12 cellular contexts compared by ENCODE assay signal in genomic region chr1:198597690-198598430, GRCh38. TPM values are rescaled to one million over a fixed set of nuclear protein-coding genes. Genes with fewer than 3 reads are reported as not detected.
A peak's percentile ranks its signal among the peaks of the same experiment; 100 is the strongest.
DNase-seq lines count a peak whose midpoint lies in the region; TF ChIP-seq lines count a peak whose summit lies in the region.
"Had no signal": no experiment of that assay in that cellular context is flagged by ENCODE, and none has a peak within 500 bp of the region (broad histone marks: within the 10 kb centered on the region; RNA-seq: fewer than 3 reads in every experiment).

No MANE protein-coding gene starts in this region.

- H3K9me3 ChIP-seq in GM23248 (ENCODE audit: low read depth) = peaks cover 2% of the 10 kb centered on the region
- H3K9me3 ChIP-seq in OCI-LY7 (ENCODE audit: low read length) = peaks cover 41% of the 10 kb centered on the region; the same call in 1 of the 2 replicates
- peaks cover 0 to 8% (median 0%) of the 10 kb centered on the region in 8 donors for H3K9me3 ChIP-seq in spleen
- H3K9me3 ChIP-seq: thyroid gland had no signal

- intact Hi-C loops in activated CD4-positive, alpha-beta memory T cell treated with anti-CD3 and anti-CD28 coated beads for 36 hours (cut with micrococcal nuclease) = no loop called here
- intact Hi-C loops in OCI-LY7 (cut with micrococcal nuclease; ENCODE audit: unreplicated experiment) = loop anchor here (1.0 to 2.0 kb wide), 7 partner anchors 23 to 339 kb away; partner anchors contain the start of gene PTPRC
- intact Hi-C loops in spleen (cut with DNase I; ENCODE audit: low total_unique reads) = loop anchor here (10.0 kb wide), 1 partner anchor 53 kb away; the partner anchor contains the start of gene ATP6V1G3
- intact Hi-C loops in head of caudate nucleus (cut with DNase I) = no loop called here
- intact Hi-C loops in activated T-helper 2 cell treated with anti-CD3 and anti-CD28 coated beads, Interferon-gamma antibody, Interleukin-2, Interleukin-4, amounts not matched to agents 10 μg/mL and 5 μg/mL and 100 μg/mL, durations not matched to agents 14 hours and 24 hours and 36 hours (cut with micrococcal nuclease) = loop anchor here (5.0 kb wide), 1 partner anchor 36 kb away; no protein-coding TSS in a partner anchor

- H3K4me1 Mint-ChIP-seq in activated CD4-positive, alpha-beta memory T cell treated with anti-CD3 and anti-CD28 coated beads for 36 hours (ENCODE audit: low read depth) = peaks cover 69% of the 10 kb centered on the region
- H3K4me1 Mint-ChIP-seq in activated CD4-positive, alpha-beta memory T cell treated with anti-CD3 and anti-CD28 coated beads, Interleukin-2, amount 10 ng/mL, durations not matched to agents 7 days and 5 days = peaks cover 52% of the 10 kb centered on the region
- peaks cover 58% of the 10 kb centered on the region for H3K4me1 Mint-ChIP-seq in activated T-helper 2 cell treated with anti-CD3 and anti-CD28 coated beads, Interferon-gamma antibody, Interleukin-2, Interleukin-4, amounts not matched to agents 10 μg/mL and 5 μg/mL and 100 μg/mL, durations not matched to agents 14 hours and 24 hours and 36 hours (ENCODE audit: low read depth)
- H3K4me1 Mint-ChIP-seq: brain had no signal

- BruUV-seq in OCI-LY7 (replicated peaks; lab: Mats Ljungman, UMichigan) = TSS peak; percentile 93

- H4K20me1 ChIP-seq in GM23248 (ENCODE audit: insufficient read depth) = no peaks in the 10 kb centered on the region
- H4K20me1 ChIP-seq in OCI-LY7 (ENCODE audit: insufficient read depth, low read length) = no peaks in the 10 kb centered on the region; the same call in 1 of the 2 replicates

- WGBS in GM23248 (ENCODE audit: low coverage in 1 of 2, low lambda C conversion rate in 2 of 2, missing lambda C conversion rate in 2 of 2), 2 experiments = 71 to 78% methylated on average over 7 of the region's 7 CpGs
- WGBS in spleen, 5 donors = 59 to 72% (median 66%) methylated on average over 7 of the region's 7 CpGs
- WGBS in mesendoderm (ENCODE audit: extremely low coverage, insufficient coverage, low lambda C conversion rate) = no CpG with 5 or more reads among the region's 7 CpGs

- H4K5ac ChIP-seq in mesendoderm (ENCODE audit: low read length) = no peak overlapping the region

- H3K27me3 ChIP-seq in GM23248 (replicated peaks; ENCODE audit: insufficient read depth) (no peaks in the 10 kb centered on the region), spleen (replicated peaks in 1 of 7) (no peaks in the 10 kb centered on the region), mesendoderm (ENCODE audit: insufficient read depth, low read length, poor library complexity) (no peaks in the 10 kb centered on the region)
- H3K27me3 ChIP-seq: thyroid gland had no signal

- H3K4me1 ChIP-seq in GM23248 (ENCODE audit: insufficient read depth) = peaks cover 25% of the 10 kb centered on the region
- H3K4me1 ChIP-seq in OCI-LY7 (ENCODE audit: insufficient read depth, low read length, poor library complexity, severe bottlenecking) = peaks cover 53% of the 10 kb centered on the region
- peaks cover 0 to 74% (median 33%) of the 10 kb centered on the region in 6 donors for H3K4me1 ChIP-seq in spleen
- H3K4me1 ChIP-seq in mesendoderm (ENCODE audit: control insufficient read depth, low read depth, low read length) = no peaks in the 10 kb centered on the region
- H3K4me1 ChIP-seq: thyroid gland had no signal

- H3K4me3 Mint-ChIP-seq in activated CD4-positive, alpha-beta memory T cell treated with anti-CD3 and anti-CD28 coated beads for 36 hours = peak overlapping the region; percentile 63
- H3K4me3 Mint-ChIP-seq in activated CD4-positive, alpha-beta memory T cell treated with anti-CD3 and anti-CD28 coated beads, Interleukin-2, amount 10 ng/mL, durations not matched to agents 7 days and 5 days = no peak overlapping the region
- H3K4me3 Mint-ChIP-seq in activated T-helper 2 cell treated with anti-CD3 and anti-CD28 coated beads, Interferon-gamma antibody, Interleukin-2, Interleukin-4, amounts not matched to agents 10 μg/mL and 5 μg/mL and 100 μg/mL, durations not matched to agents 14 hours and 24 hours and 36 hours (ENCODE audit: low read depth) = no peak overlapping the region
- H3K4me3 Mint-ChIP-seq: brain had no signal

- no peak for DNase-seq in activated CD4-positive, alpha-beta memory T cell treated with anti-CD3 and anti-CD28 coated beads for 36 hours
- no peak for DNase-seq in activated CD4-positive, alpha-beta memory T cell treated with anti-CD3 and anti-CD28 coated beads, Interleukin-2, amount 10 ng/mL, durations not matched to agents 7 days and 5 days
- no peak for DNase-seq in GM23248
- DNase-seq in OCI-LY7 (ENCODE audit: low spot score) = peak; percentile 77
- DNase-seq in spleen = peak; percentile 77
- no peak for DNase-seq in mesendoderm
- no peak for DNase-seq in head of caudate nucleus
- DNase-seq in activated T-helper 2 cell treated with anti-CD3 and anti-CD28 coated beads, Interferon-gamma antibody, Interleukin-2, Interleukin-4, amounts not matched to agents 10 μg/mL and 5 μg/mL and 100 μg/mL, durations not matched to agents 14 hours and 24 hours and 36 hours (ENCODE audit: low spot score) = no peak
- DNase-seq: NCI-H524 treated with DMSO at 0.1 percent for 48 hours; stimulated activated CD4-positive, alpha-beta T cell treated with anti-CD3 and anti-CD28 coated beads, Interleukin-15, amount 100 ng/mL, for 24 hours; thyroid gland had no signal

- no peak for TF ChIP-seq CTCF in OCI-LY7 (conservative IDR thresholded peaks at IDR 0.05; ENCODE audit: low read length)
- no peak for TF ChIP-seq CTCF in spleen (IDR thresholded peaks at IDR 0.05 in 8 of 11, conservative IDR thresholded peaks at IDR 0.05 in 3 of 11)

- H2BK120ac ChIP-seq in mesendoderm (ENCODE audit: low read depth, low read length) = no peak overlapping the region

- H3K36me3 Mint-ChIP-seq in activated CD4-positive, alpha-beta memory T cell treated with anti-CD3 and anti-CD28 coated beads for 36 hours = peaks cover 15% of the 10 kb centered on the region
- peaks cover 34% of the 10 kb centered on the region for H3K36me3 Mint-ChIP-seq in activated CD4-positive, alpha-beta memory T cell treated with anti-CD3 and anti-CD28 coated beads, Interleukin-2, amount 10 ng/mL, durations not matched to agents 7 days and 5 days (ENCODE audit: low read depth)
- H3K36me3 Mint-ChIP-seq in activated T-helper 2 cell treated with anti-CD3 and anti-CD28 coated beads, Interferon-gamma antibody, Interleukin-2, Interleukin-4, amounts not matched to agents 10 μg/mL and 5 μg/mL and 100 μg/mL, durations not matched to agents 14 hours and 24 hours and 36 hours (ENCODE audit: low read depth) = peaks cover 40% of the 10 kb centered on the region
- H3K36me3 Mint-ChIP-seq: brain had no signal

- H3K79me2 ChIP-seq in GM23248 (ENCODE audit: insufficient read depth) (no peaks in the 10 kb centered on the region), OCI-LY7 (ENCODE audit: insufficient read depth, low read depth, low read length) (peaks cover 37% of the 10 kb centered on the region), mesendoderm (ENCODE audit: control insufficient read depth, insufficient read depth, low read length) (no peaks in the 10 kb centered on the region)

- peaks cover 10% of the 10 kb centered on the region; the same call in 1 of the 2 replicates for H3F3A ChIP-seq in GM23248 (ENCODE audit: insufficient read depth)

- H2AK5ac ChIP-seq in mesendoderm (ENCODE audit: low read length) = no peak overlapping the region

- H3K23ac ChIP-seq in mesendoderm (ENCODE audit: low read length) = no peak overlapping the region

- H3K9me2 ChIP-seq in GM23248 (ENCODE audit: insufficient read depth) (no peaks in the 10 kb centered on the region), OCI-LY7 (ENCODE audit: insufficient read depth, low read length) (no peaks in the 10 kb centered on the region)

- H3K79me1 ChIP-seq in mesendoderm (ENCODE audit: low read length) = no peaks in the 10 kb centered on the region

- H3K18ac ChIP-seq in mesendoderm (ENCODE audit: low read length) = no peak overlapping the region

- H2BK15ac ChIP-seq in mesendoderm (replicated peaks; ENCODE audit: low read depth) = no peak overlapping the region

- no peak overlapping the region for H3K56ac ChIP-seq in mesendoderm (ENCODE audit: low read length)

- no peak overlapping the region for H4K8ac ChIP-seq in mesendoderm (ENCODE audit: low read depth, low read length)

- no peak overlapping the region for H3K4ac ChIP-seq in mesendoderm (ENCODE audit: low read depth, low read length)

- H3K36me3 ChIP-seq in GM23248 (ENCODE audit: low read depth) (no peaks in the 10 kb centered on the region), OCI-LY7 (ENCODE audit: insufficient read depth, low read length) (peaks cover 59% of the 10 kb centered on the region), spleen (no peaks in the 10 kb centered on the region), mesendoderm (ENCODE audit: control insufficient read depth, insufficient read depth, low read length) (no peaks in the 10 kb centered on the region)
- H3K36me3 ChIP-seq: thyroid gland had no signal

- H3K4me3 ChIP-seq in GM23248 (no peak overlapping the region), OCI-LY7 (ENCODE audit: low read depth, low read length, poor library complexity, severe bottlenecking) (peak overlapping the region; percentile 76), spleen (peak overlapping the region in 4 of 8 donors; percentile 6 to 54 (median 18)), mesendoderm (ENCODE audit: low read length) (no peak overlapping the region)
- H3K4me3 ChIP-seq: thyroid gland had no signal

- H3K27ac ChIP-seq in GM23248 (no peak overlapping the region), OCI-LY7 (ENCODE audit: low read depth, low read length, poor library complexity, severe bottlenecking) (peak overlapping the region; percentile 90), spleen (peak overlapping the region; percentile 36 to 87 (median 80)), mesendoderm (ENCODE audit: low read depth, low read length) (no peak overlapping the region)
- H3K27ac ChIP-seq: thyroid gland had no signal

- H3K4me2 ChIP-seq in GM23248 (ENCODE audit: unreplicated experiment) = no peak overlapping the region
- H3K4me2 ChIP-seq in OCI-LY7 (ENCODE audit: low read length) = peak overlapping the region; percentile 71
- no peak overlapping the region for H3K4me2 ChIP-seq in mesendoderm (ENCODE audit: low read length)

- no peaks in the 10 kb centered on the region for H3K27me3 Mint-ChIP-seq in activated CD4-positive, alpha-beta memory T cell treated with anti-CD3 and anti-CD28 coated beads for 36 hours
- H3K27me3 Mint-ChIP-seq in activated CD4-positive, alpha-beta memory T cell treated with anti-CD3 and anti-CD28 coated beads, Interleukin-2, amount 10 ng/mL, durations not matched to agents 7 days and 5 days = no peaks in the 10 kb centered on the region
- H3K27me3 Mint-ChIP-seq in activated T-helper 2 cell treated with anti-CD3 and anti-CD28 coated beads, Interferon-gamma antibody, Interleukin-2, Interleukin-4, amounts not matched to agents 10 μg/mL and 5 μg/mL and 100 μg/mL, durations not matched to agents 14 hours and 24 hours and 36 hours (ENCODE audit: low read depth) = no peaks in the 10 kb centered on the region

- TF ChIP-seq POLR2A in spleen (IDR thresholded peaks at IDR 0.05) = no peak

- H2AFZ ChIP-seq in GM23248 (peak overlapping the region; percentile 48; the same call in 1 of the 2 replicates), OCI-LY7 (ENCODE audit: low read length) (no peak overlapping the region)

- POLR2A ChIA-PET in activated CD4-positive, alpha-beta memory T cell treated with anti-CD3 and anti-CD28 coated beads for 36 hours (lab: Charles Lee) = no interaction called here
- POLR2A ChIA-PET in activated CD4-positive, alpha-beta memory T cell treated with anti-CD3 and anti-CD28 coated beads, Interleukin-2, amount 10 ng/mL, durations not matched to agents 7 days and 5 days (lab: Charles Lee) = interaction anchor here (1.1 to 2.9 kb wide), 9 partner anchors 10 to 339 kb away, joined by 3 to 25 read pairs (median 6); partner anchors contain the start of gene PTPRC
- POLR2A ChIA-PET in OCI-LY7 (lab: Charles Lee) = interaction anchor here (0.5 to 7.9 kb wide), 32 partner anchors 9 to 512 kb away, joined by 3 to 206 read pairs (median 6); partner anchors contain the start of gene PTPRC

- in situ Hi-C loops in GM23248 (cut with MboI) = no loop called here

- H3K9ac ChIP-seq in GM23248 (no peak overlapping the region), mesendoderm (ENCODE audit: low read length) (no peak overlapping the region)

- no peak overlapping the region for H2BK5ac ChIP-seq in mesendoderm (ENCODE audit: low read length)

- H3K9me3 Mint-ChIP-seq in activated CD4-positive, alpha-beta memory T cell treated with anti-CD3 and anti-CD28 coated beads for 36 hours = peaks cover 2% of the 10 kb centered on the region
- peaks cover 20% of the 10 kb centered on the region for H3K9me3 Mint-ChIP-seq in activated CD4-positive, alpha-beta memory T cell treated with anti-CD3 and anti-CD28 coated beads, Interleukin-2, amount 10 ng/mL, durations not matched to agents 7 days and 5 days
- peaks cover 38% of the 10 kb centered on the region for H3K9me3 Mint-ChIP-seq in activated T-helper 2 cell treated with anti-CD3 and anti-CD28 coated beads, Interferon-gamma antibody, Interleukin-2, Interleukin-4, amounts not matched to agents 10 μg/mL and 5 μg/mL and 100 μg/mL, durations not matched to agents 14 hours and 24 hours and 36 hours

- H3K27ac Mint-ChIP-seq in activated CD4-positive, alpha-beta memory T cell treated with anti-CD3 and anti-CD28 coated beads for 36 hours = peak overlapping the region; percentile 82
- no peak overlapping the region for H3K27ac Mint-ChIP-seq in activated CD4-positive, alpha-beta memory T cell treated with anti-CD3 and anti-CD28 coated beads, Interleukin-2, amount 10 ng/mL, durations not matched to agents 7 days and 5 days
- no peak overlapping the region for H3K27ac Mint-ChIP-seq in activated T-helper 2 cell treated with anti-CD3 and anti-CD28 coated beads, Interferon-gamma antibody, Interleukin-2, Interleukin-4, amounts not matched to agents 10 μg/mL and 5 μg/mL and 100 μg/mL, durations not matched to agents 14 hours and 24 hours and 36 hours
- H3K27ac Mint-ChIP-seq: brain had no signal

- CTCF ChIA-PET in activated CD4-positive, alpha-beta memory T cell treated with anti-CD3 and anti-CD28 coated beads for 36 hours (lab: Charles Lee) = interaction anchor here (1.0 kb wide), 1 partner anchor 23 kb away, joined by 3 read pairs; no protein-coding TSS in a partner anchor
- CTCF ChIA-PET in activated CD4-positive, alpha-beta memory T cell treated with anti-CD3 and anti-CD28 coated beads, Interleukin-2, amount 10 ng/mL, durations not matched to agents 7 days and 5 days (lab: Charles Lee) = no interaction called here
- CTCF ChIA-PET in OCI-LY7 (lab: Charles Lee; ENCODE audit: unreplicated experiment) = interaction anchor here (0.9 to 1.5 kb wide), 4 partner anchors 22 to 85 kb away, joined by 3 to 7 read pairs (median 4); no protein-coding TSS in a partner anchor

RNA-seq across cellular contexts. Expression of gene PTPRC, which starts 41.0 kb away (rescaled TPM):
- total RNA-seq in activated CD4-positive, alpha-beta memory T cell treated with anti-CD3 and anti-CD28 coated beads for 36 hours = 100 to 1,000 TPM; 495 to 503 TPM
- 100 to 1,000 TPM; 724 to 731 TPM for total RNA-seq in activated CD4-positive, alpha-beta memory T cell treated with anti-CD3 and anti-CD28 coated beads, Interleukin-2, amount 10 ng/mL, durations not matched to agents 7 days and 5 days
- 0.38 and 0.86 TPM in 2 replicates for total RNA-seq in GM23248 (2014; rRNA removed; shearing (Covaris generic))
- polyA plus RNA-seq in GM23248 (2016; fragmentation: Nextera tagmentation; extraction: Ambion mirVana) = 0.66 and 0.70 TPM in 2 replicates
- total RNA-seq in OCI-LY7 (2014; rRNA removed; shearing (Covaris generic)) = 161 and 177 TPM in 2 replicates
- total RNA-seq in OCI-LY7 (2022) = 241 and 264 TPM in 2 replicates
- 100 to 1,000 TPM; 439 to 716 (median 526) TPM for total RNA-seq in spleen
- 10 to 100 TPM; 79.2 to 99.3 (median 92.4) TPM for polyA plus RNA-seq in spleen
- polyA plus RNA-seq in mesendoderm (2013, experiment 1 of 2) = not detected
- under 0.01 TPM for polyA plus RNA-seq in mesendoderm (2013, experiment 2 of 2)
- total RNA-seq in activated T-helper 2 cell treated with anti-CD3 and anti-CD28 coated beads, Interferon-gamma antibody, Interleukin-2, Interleukin-4, amounts not matched to agents 10 μg/mL and 5 μg/mL and 100 μg/mL, durations not matched to agents 14 hours and 24 hours and 36 hours = 321 and 333 TPM in 2 replicates

RNA-seq across cellular contexts. Expression of gene ATP6V1G3, which starts 57.4 kb away (rescaled TPM):
- total RNA-seq in activated CD4-positive, alpha-beta memory T cell treated with anti-CD3 and anti-CD28 coated beads for 36 hours = not detected
- not detected for total RNA-seq in activated CD4-positive, alpha-beta memory T cell treated with anti-CD3 and anti-CD28 coated beads, Interleukin-2, amount 10 ng/mL, durations not matched to agents 7 days and 5 days
- total RNA-seq in GM23248 (2014; rRNA removed; shearing (Covaris generic)) = not detected in 2 replicates
- polyA plus RNA-seq in GM23248 (2016; fragmentation: Nextera tagmentation; extraction: Ambion mirVana) = 1.3 and 2.9 TPM in 2 replicates
- total RNA-seq in OCI-LY7 (2014; rRNA removed; shearing (Covaris generic)) = 0.66 TPM in 1 of 2 replicates, not detected in the other
- total RNA-seq in OCI-LY7 (2022) = 0.90 TPM in 1 of 2 replicates, not detected in the other
- total RNA-seq in spleen = not detected
- polyA plus RNA-seq in spleen = not detected
- not detected for polyA plus RNA-seq in mesendoderm (2013, experiment 1 of 2)
- polyA plus RNA-seq in mesendoderm (2013, experiment 2 of 2) = not detected
- total RNA-seq in activated T-helper 2 cell treated with anti-CD3 and anti-CD28 coated beads, Interferon-gamma antibody, Interleukin-2, Interleukin-4, amounts not matched to agents 10 μg/mL and 5 μg/mL and 100 μg/mL, durations not matched to agents 14 hours and 24 hours and 36 hours = not detected in 2 replicates
- total RNA-seq: thyroid gland had no signal

Comparison
In these comparisons a context has a peak if more than half of its experiments do, and no peak if none do; other contexts are left out.
1. DNase-seq: peak in OCI-LY7 (single experiment) and spleen (single experiment); none in activated CD4-positive, alpha-beta memory T cell treated with anti-CD3 and anti-CD28 coated beads for 36 hours (single experiment), activated CD4-positive, alpha-beta memory T cell treated with anti-CD3 and anti-CD28 coated beads, Interleukin-2, amount 10 ng/mL, durations not matched to agents 7 days and 5 days (single experiment), GM23248 (single experiment), mesendoderm (single experiment), head of caudate nucleus (0 of 42) and activated T-helper 2 cell treated with anti-CD3 and anti-CD28 coated beads, Interferon-gamma antibody, Interleukin-2, Interleukin-4, amounts not matched to agents 10 μg/mL and 5 μg/mL and 100 μg/mL, durations not matched to agents 14 hours and 24 hours and 36 hours (single experiment).
2. H3K27ac ChIP-seq: peak in OCI-LY7 (single experiment) and spleen (8 of 8); none in GM23248 (single experiment) and mesendoderm (single experiment).
3. RNA of gene PTPRC, which starts 41.0 kb away (total RNA-seq): 724 to 731 TPM in activated CD4-positive, alpha-beta memory T cell treated with anti-CD3 and anti-CD28 coated beads, Interleukin-2, amount 10 ng/mL, durations not matched to agents 7 days and 5 days, 439 to 716 TPM in spleen, 495 to 503 TPM in activated CD4-positive, alpha-beta memory T cell treated with anti-CD3 and anti-CD28 coated beads for 36 hours, 321 to 333 TPM in activated T-helper 2 cell treated with anti-CD3 and anti-CD28 coated beads, Interferon-gamma antibody, Interleukin-2, Interleukin-4, amounts not matched to agents 10 μg/mL and 5 μg/mL and 100 μg/mL, durations not matched to agents 14 hours and 24 hours and 36 hours and 161 to 264 TPM in OCI-LY7; 0.38 to 0.86 TPM in GM23248; every median in the first group is over 10 times any median in the second.
4. intact Hi-C loops: an anchor here in OCI-LY7 (1.0 to 2.0 kb wide), spleen (10.0 kb wide) and activated T-helper 2 cell treated with anti-CD3 and anti-CD28 coated beads, Interferon-gamma antibody, Interleukin-2, Interleukin-4, amounts not matched to agents 10 μg/mL and 5 μg/mL and 100 μg/mL, durations not matched to agents 14 hours and 24 hours and 36 hours (5.0 kb wide); none called in activated CD4-positive, alpha-beta memory T cell treated with anti-CD3 and anti-CD28 coated beads for 36 hours and head of caudate nucleus.